In the genomic region with DNA sequence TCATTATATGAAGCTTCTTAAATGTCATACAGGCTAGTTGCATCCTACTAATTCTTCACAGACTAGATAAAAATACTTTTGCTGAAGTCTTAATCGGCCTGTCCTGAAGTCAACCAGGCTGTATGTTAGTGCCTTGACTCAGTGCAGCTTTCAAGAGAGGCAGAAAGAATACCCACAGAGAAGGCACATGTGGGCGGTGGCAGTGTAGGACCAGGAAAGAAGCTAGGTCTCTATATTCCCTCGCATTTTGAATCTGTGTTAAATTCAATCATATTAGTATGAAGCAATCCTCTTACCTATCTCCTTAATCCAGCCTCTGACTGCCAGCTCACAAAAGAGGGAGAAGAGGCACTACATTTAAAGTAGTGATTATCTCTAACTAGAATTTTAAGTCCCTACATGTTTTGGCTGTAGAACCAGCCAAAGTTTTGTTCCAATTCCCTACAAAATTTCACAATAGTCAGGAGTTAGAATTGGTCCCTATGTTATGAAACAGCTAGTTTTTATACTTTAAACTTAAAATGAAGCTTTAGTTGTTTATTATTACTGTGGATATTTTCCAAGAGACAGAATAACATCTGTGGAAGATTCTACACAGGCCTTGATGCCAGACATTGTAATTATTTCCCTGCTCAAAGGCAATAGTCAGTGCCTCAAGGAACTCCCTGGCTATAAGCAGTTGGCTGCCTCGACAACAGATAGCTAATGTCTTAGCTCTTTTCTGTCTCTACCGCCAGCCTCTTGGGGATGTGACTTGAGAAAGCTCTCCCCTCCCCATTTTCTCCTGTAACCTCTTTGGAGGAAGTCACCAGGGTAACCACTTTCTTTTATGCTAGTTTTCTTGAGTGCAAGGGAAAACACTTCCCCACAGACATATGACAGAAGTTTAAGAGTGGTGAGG, we compare ENCODE assay signal across 8 cellular contexts. TPM values are rescaled to one million over a fixed set of nuclear protein-coding genes. Genes with fewer than 3 reads are reported as not detected.
DNase-seq lines count a peak whose midpoint lies in the region; ATAC-seq and TF ChIP-seq lines count a peak whose summit lies in the region.

No MANE protein-coding gene starts in this region.

- H3K79me2 ChIP-seq in GM23248 (ENCODE audit: insufficient read depth) = peaks cover 66% of the 10 kb centered on the region

- no peaks in the 10 kb centered on the region for H3K9me3 ChIP-seq in GM23248 (ENCODE audit: low read depth)
- H3K9me3 ChIP-seq in left ventricle myocardium inferior (replicated peaks) = no peaks in the 10 kb centered on the region

- intact Hi-C loops in activated CD4-positive, alpha-beta T cell treated with anti-CD3 and anti-CD28 coated beads, Interleukin-2, amount 10 ng/mL, durations not matched to agents 24 days and 14 days (cut with micrococcal nuclease) = loop anchor here (1.0 to 10.0 kb wide), 3 partner anchors 10 to 153 kb away; partner anchors contain the start of gene BLM
- intact Hi-C loops in left ventricle myocardium inferior (cut with micrococcal nuclease) = no loop called here

- H3K36me3 ChIP-seq in GM23248 (ENCODE audit: low read depth) = no peaks in the 10 kb centered on the region
- H3K36me3 ChIP-seq in left ventricle myocardium inferior = no peaks in the 10 kb centered on the region

- H3K4me1 Mint-ChIP-seq in activated CD4-positive, alpha-beta T cell treated with anti-CD3 and anti-CD28 coated beads, Interleukin-2, amount 10 ng/mL, durations not matched to agents 24 days and 14 days = peaks cover 84% of the 10 kb centered on the region
- peaks cover 95% of the 10 kb centered on the region for H3K4me1 Mint-ChIP-seq in stimulated activated naive CD8-positive, alpha-beta T cell treated with anti-CD3 and anti-CD28 coated beads, Interleukin-15, amount 100 ng/mL, for 72 hours

- H2AFZ ChIP-seq in GM23248 = no peak overlapping the region

- WGBS in GM23248 (ENCODE audit: low coverage in 1 of 2, low lambda C conversion rate in 2 of 2, missing lambda C conversion rate in 2 of 2), 2 experiments = 34% methylated on average over 5 of the region's 5 CpGs

- peaks cover 4% of the 10 kb centered on the region for H3K9me3 Mint-ChIP-seq in activated CD4-positive, alpha-beta T cell treated with anti-CD3 and anti-CD28 coated beads, Interleukin-2, amount 10 ng/mL, durations not matched to agents 24 days and 14 days
- H3K9me3 Mint-ChIP-seq in stimulated activated naive CD8-positive, alpha-beta T cell treated with anti-CD3 and anti-CD28 coated beads, Interleukin-15, amount 100 ng/mL, for 72 hours = no peaks in the 10 kb centered on the region

- H3K4me3 ChIP-seq in GM23248 = no peak overlapping the region
- H3K4me3 ChIP-seq in left ventricle myocardium inferior = no peak overlapping the region

- H3K4me2 ChIP-seq in GM23248 (ENCODE audit: unreplicated experiment) = peak overlapping the region; percentile 36

- DNase-seq in GM23248 (peak; percentile 70), left ventricle myocardium inferior (no peak), NCI-H2196 treated with DMSO at 0.1 percent for 48 hours (lab: John Stamatoyannopoulos, UW; ENCODE audit: unreplicated experiment) (no peak), epidermal melanocyte (ENCODE audit: insufficient read length, low spot score) (no peak)
- DNase-seq in activated CD4-positive, alpha-beta T cell treated with anti-CD3 and anti-CD28 coated beads, Interleukin-2, amount 10 ng/mL, durations not matched to agents 24 days and 14 days = peak; percentile 88
- no peak for DNase-seq in stimulated activated naive CD8-positive, alpha-beta T cell treated with anti-CD3 and anti-CD28 coated beads, Interleukin-15, amount 100 ng/mL, for 72 hours

- H4K20me1 ChIP-seq in GM23248 (ENCODE audit: insufficient read depth) = no peaks in the 10 kb centered on the region

- H3K9ac ChIP-seq in GM23248 = peak overlapping the region; percentile 61

- peaks cover 55% of the 10 kb centered on the region for H3K4me1 ChIP-seq in GM23248 (ENCODE audit: insufficient read depth)
- H3K4me1 ChIP-seq in left ventricle myocardium inferior = peaks cover 100% of the 10 kb centered on the region

- peaks cover 65% of the 10 kb centered on the region for H3F3A ChIP-seq in GM23248 (ENCODE audit: insufficient read depth)

- peak overlapping the region; percentile 81 for H3K27ac Mint-ChIP-seq in activated CD4-positive, alpha-beta T cell treated with anti-CD3 and anti-CD28 coated beads, Interleukin-2, amount 10 ng/mL, durations not matched to agents 24 days and 14 days
- peak overlapping the region; percentile 77 to 92 for H3K27ac Mint-ChIP-seq in stimulated activated naive CD8-positive, alpha-beta T cell treated with anti-CD3 and anti-CD28 coated beads, Interleukin-15, amount 100 ng/mL, for 72 hours

- H3K27me3 Mint-ChIP-seq in activated CD4-positive, alpha-beta T cell treated with anti-CD3 and anti-CD28 coated beads, Interleukin-2, amount 10 ng/mL, durations not matched to agents 24 days and 14 days = no peaks in the 10 kb centered on the region
- H3K27me3 Mint-ChIP-seq in stimulated activated naive CD8-positive, alpha-beta T cell treated with anti-CD3 and anti-CD28 coated beads, Interleukin-15, amount 100 ng/mL, for 72 hours = no peaks in the 10 kb centered on the region

- in situ Hi-C loops in GM23248 (cut with MboI) = no loop called here

- H3K27me3 ChIP-seq in GM23248 (replicated peaks; ENCODE audit: insufficient read depth) (no peaks in the 10 kb centered on the region), left ventricle myocardium inferior (ENCODE audit: low read depth) (no peaks in the 10 kb centered on the region)

- no peaks in the 10 kb centered on the region for H3K9me2 ChIP-seq in GM23248 (ENCODE audit: insufficient read depth)

- peak overlapping the region; percentile 39 for H3K4me3 Mint-ChIP-seq in activated CD4-positive, alpha-beta T cell treated with anti-CD3 and anti-CD28 coated beads, Interleukin-2, amount 10 ng/mL, durations not matched to agents 24 days and 14 days
- H3K4me3 Mint-ChIP-seq in stimulated activated naive CD8-positive, alpha-beta T cell treated with anti-CD3 and anti-CD28 coated beads, Interleukin-15, amount 100 ng/mL, for 72 hours = peak overlapping the region; percentile 18 to 48

- H3K36me3 Mint-ChIP-seq in activated CD4-positive, alpha-beta T cell treated with anti-CD3 and anti-CD28 coated beads, Interleukin-2, amount 10 ng/mL, durations not matched to agents 24 days and 14 days (ENCODE audit: low read depth) = peaks cover 33% of the 10 kb centered on the region

- ATAC-seq in stimulated activated naive CD8-positive, alpha-beta T cell treated with anti-CD3 and anti-CD28 coated beads, Interleukin-15, amount 100 ng/mL, for 72 hours = peak; percentile 31
- ATAC-seq in GM18909 (IDR thresholded peaks at IDR 0.05; ENCODE audit: poor library complexity, unreplicated experiment) = no peak
- ATAC-seq in GM21515 (IDR thresholded peaks at IDR 0.05; ENCODE audit: unreplicated experiment) = no peak

- peak overlapping the region; percentile 91 for H3K27ac ChIP-seq in GM23248
- peak overlapping the region; percentile 93 for H3K27ac ChIP-seq in left ventricle myocardium inferior (replicated peaks)

- TF ChIP-seq CTCF in left ventricle myocardium inferior (IDR thresholded peaks at IDR 0.05; ENCODE audit: borderline replicate concordance) = no peak

RNA-seq across cellular contexts. Expression of gene CRTC3, which starts 31.9 kb away (rescaled TPM):
- 15.7 and 18.6 TPM in 2 replicates for total RNA-seq in GM23248 (2014; rRNA removed; shearing (Covaris generic))
- 16.9 and 18.1 TPM in 2 replicates for polyA plus RNA-seq in GM23248 (2016; fragmentation: Nextera tagmentation; extraction: Ambion mirVana)
- 48.8 and 54.2 TPM in 2 replicates for total RNA-seq in activated CD4-positive, alpha-beta T cell treated with anti-CD3 and anti-CD28 coated beads, Interleukin-2, amount 10 ng/mL, durations not matched to agents 24 days and 14 days
- total RNA-seq in left ventricle myocardium inferior = 24.1 TPM

Comparison
In these comparisons a context has a peak if more than half of its experiments do, and no peak if none do; other contexts are left out.
1. DNase-seq: peak in GM23248 (single experiment) and activated CD4-positive, alpha-beta T cell treated with anti-CD3 and anti-CD28 coated beads, Interleukin-2, amount 10 ng/mL, durations not matched to agents 24 days and 14 days (single experiment); none in left ventricle myocardium inferior (single experiment), stimulated activated naive CD8-positive, alpha-beta T cell treated with anti-CD3 and anti-CD28 coated beads, Interleukin-15, amount 100 ng/mL, for 72 hours (0 of 2), NCI-H2196 treated with DMSO at 0.1 percent for 48 hours (single experiment) and epidermal melanocyte (single experiment).